ENCODE assay signal across 27 cellular contexts in genomic region chr11:62716206-62716605, GRCh38. TPM values are rescaled to one million over a fixed set of nuclear protein-coding genes. Genes with fewer than 3 reads are reported as not detected.
DNase-seq lines count a peak whose midpoint lies in the region; ATAC-seq and TF ChIP-seq lines count a peak whose summit lies in the region.
"Had no signal": no experiment of that assay in that cellular context is flagged by ENCODE, and none has a peak within 500 bp of the region (broad histone marks: within the 10 kb centered on the region; RNA-seq: fewer than 3 reads in every experiment).

No MANE protein-coding gene starts in this region.

- H3K27me3 Mint-ChIP-seq in T-helper 2 cell treated with Interferon-gamma antibody and Interleukin-4, amounts not matched to agents 5 μg/mL and 100 μg/mL, for 36 hours (ENCODE audit: low read depth), result no peaks in the 10 kb centered on the region
- no peaks in the 10 kb centered on the region for H3K27me3 Mint-ChIP-seq in T-helper 17 cell
- H3K27me3 Mint-ChIP-seq: B cell had no signal

- peaks cover 50% of the 10 kb centered on the region for H3K4me1 Mint-ChIP-seq in T-helper 2 cell treated with Interferon-gamma antibody and Interleukin-4, amounts not matched to agents 5 μg/mL and 100 μg/mL, for 36 hours (ENCODE audit: low read depth)
- H3K4me1 Mint-ChIP-seq in T-helper 17 cell, result peaks cover 32% of the 10 kb centered on the region

- H3K36me3 Mint-ChIP-seq in T-helper 2 cell treated with Interferon-gamma antibody and Interleukin-4, amounts not matched to agents 5 μg/mL and 100 μg/mL, for 36 hours (ENCODE audit: low read depth), result peaks cover 83% of the 10 kb centered on the region
- H3K36me3 Mint-ChIP-seq in T-helper 17 cell (ENCODE audit: low read depth), result peaks cover 3% of the 10 kb centered on the region

- no peaks in the 10 kb centered on the region; the same call in 1 of the 2 replicates for H3K9me3 ChIP-seq in AG04450 (ENCODE audit: control insufficient read depth, insufficient read depth, low read length)
- no peaks in the 10 kb centered on the region for H3K9me3 ChIP-seq in T-helper 17 cell (ENCODE audit: control insufficient read depth, low read length, poor library complexity, severe bottlenecking)
- no peaks in the 10 kb centered on the region for H3K9me3 ChIP-seq in effector memory CD4-positive, alpha-beta T cell (ENCODE audit: control insufficient read depth, low read length)
- H3K9me3 ChIP-seq: psoas muscle, SJCRH30, thoracic aorta had no signal

- H3K27ac ChIP-seq in AG04450 (ENCODE audit: low read depth, low read length), result peak overlapping the region; percentile 11
- H3K27ac ChIP-seq in effector memory CD4-positive, alpha-beta T cell (ENCODE audit: insufficient read depth, low read length, poor library complexity, severe bottlenecking), result peak overlapping the region; percentile 1
- H3K27ac ChIP-seq: 22Rv1, SJCRH30, thoracic aorta had no signal

- ATAC-seq in T-helper 17 cell (no peak), GM21529 (IDR thresholded peaks at IDR 0.05; ENCODE audit: unreplicated experiment) (no peak)
- ATAC-seq: Panc1, psoas muscle had no signal

- no peak for DNase-seq in T-helper 2 cell treated with Interferon-gamma antibody and Interleukin-4, amounts not matched to agents 5 μg/mL and 100 μg/mL, for 36 hours (ENCODE audit: low spot score)
- DNase-seq in T-helper 2 cell (no peak), AG04450 (ENCODE audit: low read depth, low spot score) (no peak), T-helper 17 cell (no peak), SKM-1 (lab: John Stamatoyannopoulos, UW; ENCODE audit: unreplicated experiment) (no peak), NCI-H526 (lab: John Stamatoyannopoulos, UW) (no peak)
- no peak for DNase-seq in effector memory CD4-positive, alpha-beta T cell
- DNase-seq: activated CD8-positive, alpha-beta memory T cell treated with anti-CD3 and anti-CD28 coated beads for 24 hours; COR-L47; dermis blood vessel endothelial cell; DMS79 treated with DMSO at 0.1 percent for 48 hours; kidney glomerular epithelial cell; NCI-H1105; NCI-H510A treated with DMSO at 0.1 percent for 48 hours; psoas muscle; SJCRH30 had no signal

- no peak for TF ChIP-seq CTCF in AG04450 (IDR thresholded peaks at IDR 0.05; ENCODE audit: low read depth, low read length)

- no peak overlapping the region for H3K4me3 ChIP-seq in AG04450 (ENCODE audit: low read depth, low read length)
- H3K4me3 ChIP-seq in effector memory CD4-positive, alpha-beta T cell (ENCODE audit: insufficient read depth, low read depth, low read length, poor library complexity, severe bottlenecking), result no peak overlapping the region
- H3K4me3 ChIP-seq: cardiac muscle cell, lung, psoas muscle, SJCRH30, thoracic aorta had no signal

- H3K4me1 ChIP-seq in effector memory CD4-positive, alpha-beta T cell (ENCODE audit: control insufficient read depth, insufficient read depth, low read length, poor library complexity, severe bottlenecking), result no peaks in the 10 kb centered on the region
- H3K4me1 ChIP-seq: SJCRH30 had no signal

- peaks cover 77% of the 10 kb centered on the region for H3K36me3 ChIP-seq in effector memory CD4-positive, alpha-beta T cell (ENCODE audit: control insufficient read depth, insufficient read depth, low read length)

- H3K27me3 ChIP-seq in AG04450 (ENCODE audit: control insufficient read depth, insufficient read depth, low read length), result no peaks in the 10 kb centered on the region
- no peaks in the 10 kb centered on the region for H3K27me3 ChIP-seq in effector memory CD4-positive, alpha-beta T cell (replicated peaks; ENCODE audit: control insufficient read depth, insufficient read depth, low read length, poor library complexity, severe bottlenecking)
- H3K27me3 ChIP-seq: cardiac muscle cell, SJCRH30 had no signal

- H3K9me3 Mint-ChIP-seq in T-helper 2 cell treated with Interferon-gamma antibody and Interleukin-4, amounts not matched to agents 5 μg/mL and 100 μg/mL, for 36 hours, result no peaks in the 10 kb centered on the region
- H3K9me3 Mint-ChIP-seq: T-helper 1 cell treated with Interleukin-12 subunit alpha and Interleukin-12 subunit beta and Interleukin-4 antibody, amounts not matched to agents 30 μg/mL and 1 μg/mL, for 36 hours had no signal

- H3K4me3 Mint-ChIP-seq in T-helper 2 cell treated with Interferon-gamma antibody and Interleukin-4, amounts not matched to agents 5 μg/mL and 100 μg/mL, for 36 hours, result no peak overlapping the region
- H3K4me3 Mint-ChIP-seq in T-helper 17 cell, result no peak overlapping the region
- H3K4me3 Mint-ChIP-seq: B cell; T-helper 1 cell treated with Interleukin-12 subunit alpha and Interleukin-12 subunit beta and Interleukin-4 antibody, amounts not matched to agents 30 μg/mL and 1 μg/mL, for 36 hours had no signal

- peak overlapping the region; percentile 17 for H3K27ac Mint-ChIP-seq in T-helper 2 cell treated with Interferon-gamma antibody and Interleukin-4, amounts not matched to agents 5 μg/mL and 100 μg/mL, for 36 hours
- peak overlapping the region; percentile 62 for H3K27ac Mint-ChIP-seq in T-helper 17 cell
- H3K27ac Mint-ChIP-seq: B cell had no signal

- POLR2A ChIA-PET in AG04450 (lab: Yijun Ruan, JAX), result no interaction called here

- CTCF ChIA-PET in AG04450 (lab: Charles Lee), result interaction anchor here (1.9 to 2.1 kb wide), 2 partner anchors 35 to 70 kb away, joined by 5 to 6 read pairs; no protein-coding TSS in a partner anchor

RNA-seq across cellular contexts. Expression of gene GNG3, which starts 8.7 kb away (rescaled TPM):
- polyA plus RNA-seq in AG04450 (2011; rRNA removed), result 0.11 TPM in 1 of 2 replicates, not detected in the other
- not detected in 2 replicates for polyA minus RNA-seq in AG04450 (2011; rRNA and poly(A)+ RNA removed)
- total RNA-seq in T-helper 17 cell, result not detected
- total RNA-seq: cardiac muscle cell, dermis blood vessel endothelial cell, endothelial cell of umbilical vein, HT-29, psoas muscle, SJCRH30, skeletal muscle tissue, thoracic aorta had no signal
- polyA plus RNA-seq: endothelial cell of umbilical vein had no signal

RNA-seq across cellular contexts. Expression of gene BSCL2, which starts 9.0 kb away (rescaled TPM):
- 42.8 and 63.7 TPM in 2 replicates for polyA plus RNA-seq in AG04450 (2011; rRNA removed)
- 59.3 and 81.9 TPM in 2 replicates for polyA minus RNA-seq in AG04450 (2011; rRNA and poly(A)+ RNA removed)
- total RNA-seq in T-helper 17 cell, result 10 to 100 TPM; 20.8 to 20.9 TPM

RNA-seq across cellular contexts. Expression of gene HNRNPUL2, which starts 11.1 kb away (rescaled TPM):
- polyA plus RNA-seq in AG04450 (2011; rRNA removed), result 26.6 and 28.2 TPM in 2 replicates
- polyA minus RNA-seq in AG04450 (2011; rRNA and poly(A)+ RNA removed), result 20.5 and 21.6 TPM in 2 replicates
- 10 to 100 TPM; 41.4 to 43.2 TPM for total RNA-seq in T-helper 17 cell

RNA-seq across cellular contexts. Expression of gene TTC9C, which starts 12.1 kb away (rescaled TPM):
- polyA plus RNA-seq in AG04450 (2011; rRNA removed), result 32.2 and 32.5 TPM in 2 replicates
- polyA minus RNA-seq in AG04450 (2011; rRNA and poly(A)+ RNA removed), result 24.8 and 25.5 TPM in 2 replicates
- total RNA-seq in T-helper 17 cell, result 10 to 100 TPM; 11.0 to 14.1 TPM

RNA-seq across cellular contexts. Expression of gene LRRN4CL, which starts 26.9 kb away (rescaled TPM):
- 4.1 and 5.7 TPM in 2 replicates for polyA plus RNA-seq in AG04450 (2011; rRNA removed)
- polyA minus RNA-seq in AG04450 (2011; rRNA and poly(A)+ RNA removed), result 1.9 and 2.3 TPM in 2 replicates
- total RNA-seq in T-helper 17 cell, result not detected
- total RNA-seq: HT-29 had no signal
- polyA plus RNA-seq: cardiac muscle cell, endothelial cell of umbilical vein had no signal
